In the genomic region with DNA sequence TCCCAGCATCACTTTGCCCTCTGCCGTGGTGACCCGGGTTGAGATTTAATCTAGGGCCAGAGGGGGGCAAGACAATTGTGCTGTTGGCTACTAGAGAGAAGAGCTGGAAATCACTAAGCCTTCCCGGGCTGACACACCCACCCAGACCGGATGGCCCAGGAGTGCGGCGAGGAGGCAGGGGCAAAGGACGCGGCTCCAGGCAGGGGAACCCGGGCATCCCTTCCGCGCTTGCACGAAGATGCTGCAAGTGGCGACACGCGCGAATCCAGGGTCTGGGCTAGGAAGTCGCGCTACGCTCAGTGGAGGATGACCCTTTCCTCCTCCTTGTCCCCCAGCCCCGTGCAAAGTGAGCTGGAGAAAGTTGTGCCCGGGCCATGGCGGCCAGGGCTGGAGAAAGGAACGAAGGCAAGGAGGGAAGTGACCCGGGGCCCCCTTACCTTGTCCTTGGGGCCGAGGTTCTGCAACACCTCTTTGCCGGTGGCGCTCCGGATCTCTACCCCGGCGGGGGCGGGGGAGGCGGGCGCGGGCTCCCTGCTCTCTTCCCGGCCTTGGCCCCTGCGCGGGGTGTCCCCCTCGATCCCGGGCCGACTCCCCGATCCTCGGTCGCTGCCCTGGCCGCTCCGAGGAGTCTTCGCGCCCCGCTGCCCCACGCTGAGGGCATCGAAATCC, we compare ENCODE assay signal across 8 cellular contexts. TPM values are rescaled to one million over a fixed set of nuclear protein-coding genes. Genes with fewer than 3 reads are reported as not detected.
A peak's percentile ranks its signal among the peaks of the same experiment; 100 is the strongest.
DNase-seq lines count a peak whose midpoint lies in the region; ATAC-seq and TF ChIP-seq lines count a peak whose summit lies in the region.

No MANE protein-coding gene starts in this region.

- DNase-seq in stimulated activated CD4-positive, alpha-beta T cell treated with anti-CD3 and anti-CD28 coated beads, Interleukin-15, amount 100 ng/mL, for 24 hours = peak; percentile 1
- no peak for DNase-seq in stimulated activated CD4-positive, alpha-beta T cell treated with anti-CD3 and anti-CD28 coated beads, Interleukin-4, amount 100 ng/mL, for 1 hour
- DNase-seq in caudate nucleus (lab: John Stamatoyannopoulos, UW) (peak in 6 of 61 donors; percentile 0 to 28 (median 14)), lower lobe of right lung (no peak), aorta (peak; percentile 69 to 80), midbrain (lab: John Stamatoyannopoulos, UW) (no peak), KBM-7 (no peak)

- H3K9me3 ChIP-seq in lower lobe of right lung = no peaks in the 10 kb centered on the region
- H3K9me3 ChIP-seq in aorta (ENCODE audit: control insufficient read depth, low read length) = no peaks in the 10 kb centered on the region

- peak overlapping the region; percentile 66 for H3K4me3 ChIP-seq in lower lobe of right lung
- peak overlapping the region; percentile 60 to 70 for H3K4me3 ChIP-seq in aorta (ENCODE audit: low read length in 2 of 2)

- H3K27me3 ChIP-seq in lower lobe of right lung (ENCODE audit: low read depth) = peaks cover 15% of the 10 kb centered on the region
- H3K27me3 ChIP-seq in aorta (ENCODE audit: control insufficient read depth in 1 of 2, insufficient read depth in 2 of 2, low read length in 1 of 2) = no peaks in the 10 kb centered on the region

- H3K36me3 ChIP-seq in lower lobe of right lung = no peaks in the 10 kb centered on the region
- no peaks in the 10 kb centered on the region for H3K36me3 ChIP-seq in aorta (ENCODE audit: control insufficient read depth in 1 of 2, insufficient read depth in 2 of 2, low read length in 1 of 2)

- H3K27ac ChIP-seq in caudate nucleus (ENCODE audit: low read depth, low read length) (peak overlapping the region; percentile 2), lower lobe of right lung (peak overlapping the region; percentile 80), aorta (ENCODE audit: low read depth in 1 of 2, low read length in 2 of 2) (peak overlapping the region in 1 of 2 donors; percentile 65)

- H3K4me1 ChIP-seq in lower lobe of right lung (peaks cover under 1% of the 10 kb centered on the region), aorta (ENCODE audit: control insufficient read depth in 1 of 2, insufficient read depth in 2 of 2, low read length in 2 of 2) (peaks cover 0 to 4% of the 10 kb centered on the region in 2 donors)

- peak; percentile 62 to 68 for ATAC-seq in lower lobe of right lung
- ATAC-seq in aorta (ENCODE audit: low FRiP score) = peak; percentile 79
- ATAC-seq in GM21447 (IDR thresholded peaks at IDR 0.05; ENCODE audit: unreplicated experiment) = no peak

- WGBS in aorta, 2 donors = 0 to 1% methylated on average over 45 to 50 of the region's 50 CpGs

- in situ Hi-C loops in KBM-7 (cut with MboI; ENCODE audit: low pct_unique_long_range_greater_than_20kb, low sequenced_read_pairs) = no loop called here

- intact Hi-C loops in lower lobe of right lung (cut with DNase I) = no loop called here
- intact Hi-C loops in aorta (cut with DNase I) = loop anchor here (2.0 to 10.0 kb wide), 2 partner anchors 54 kb away; no protein-coding TSS in a partner anchor

- TF ChIP-seq CTCF in lower lobe of right lung (IDR thresholded peaks at IDR 0.05) = no peak

RNA-seq across cellular contexts. Expression of gene DPYSL3, which starts 0.7 kb away (rescaled TPM):
- total RNA-seq in lower lobe of right lung (45.7 TPM), aorta (100 to 1,000 TPM; 288 to 344 TPM)
- 100 to 1,000 TPM in 1 of 2 donors, 10 to 100 TPM in 1; 85.1 to 103 TPM for polyA plus RNA-seq in aorta

Comparison
In these comparisons a context has a peak if more than half of its experiments do, and no peak if none do; other contexts are left out.
1. DNase-seq: peak in stimulated activated CD4-positive, alpha-beta T cell treated with anti-CD3 and anti-CD28 coated beads, Interleukin-15, amount 100 ng/mL, for 24 hours (single experiment) and aorta (2 of 2); none in stimulated activated CD4-positive, alpha-beta T cell treated with anti-CD3 and anti-CD28 coated beads, Interleukin-4, amount 100 ng/mL, for 1 hour (single experiment), lower lobe of right lung (single experiment), midbrain (single experiment) and KBM-7 (single experiment).